ENCODE assay signal across 3 cellular contexts in genomic region chrX:47257620-47258019, GRCh38. TPM values are rescaled to one million over a fixed set of nuclear protein-coding genes. Genes with fewer than 3 reads are reported as not detected.
DNase-seq lines count a peak whose midpoint lies in the region; TF ChIP-seq lines count a peak whose summit lies in the region.
"Not testable (repeated sequence)": the region's sequence is repeated elsewhere in the genome, so short reads cannot be mapped to it uniquely, and the experiment has no call there.

No MANE protein-coding gene starts in this region.

- not testable (repeated sequence) for TF ChIP-seq POLR2A in spleen (IDR thresholded peaks at IDR 0.05)

- 91 to 99% (median 92%) methylated on average over 12 of the region's 12 CpGs for WGBS in spleen, 5 donors

- not testable (repeated sequence) for H3K4me3 ChIP-seq in coronary artery, spleen

- TF ChIP-seq CTCF in coronary artery (IDR thresholded peaks at IDR 0.05); spleen (IDR thresholded peaks at IDR 0.05 in 8 of 11, conservative IDR thresholded peaks at IDR 0.05 in 3 of 11): not testable (repeated sequence)

- peaks cover 0 to 19% (median 0%) of the 10 kb centered on the region in 8 donors for H3K9me3 ChIP-seq in spleen

- not testable (repeated sequence) for H3K4me1 ChIP-seq in spleen

- intact Hi-C loops in spleen (cut with DNase I; ENCODE audit: low total_unique reads): not testable (repeated sequence)

- not testable (repeated sequence) for H3K27ac ChIP-seq in coronary artery, spleen

- H3K36me3 ChIP-seq in spleen: not testable (repeated sequence)

- DNase-seq in coronary artery (ENCODE audit: low spot score) (peak; percentile 54), mesenteric fat pad (ENCODE audit: low spot score) (peak; percentile 65), spleen (peak; percentile 17)

- peaks cover 0 to 12% (median 0%) of the 10 kb centered on the region in 7 donors for H3K27me3 ChIP-seq in spleen (replicated peaks in 1 of 7)

RNA-seq across cellular contexts. Expression of gene USP11, which starts 24.8 kb away (rescaled TPM):
- total RNA-seq in mesenteric fat pad: 42.2 TPM
- 10 to 100 TPM; 46.2 to 91.5 (median 70.9) TPM for total RNA-seq in spleen
- polyA plus RNA-seq in spleen: 10 to 100 TPM; 19.9 to 35.2 (median 31.5) TPM

RNA-seq across cellular contexts. Expression of gene CDK16, which starts 39.1 kb away (rescaled TPM):
- 80.6 TPM for total RNA-seq in mesenteric fat pad
- total RNA-seq in spleen: 10 to 100 TPM; 51.7 to 75.3 (median 60.0) TPM
- polyA plus RNA-seq in spleen: 10 to 100 TPM; 18.4 to 37.9 (median 28.8) TPM
